Comparison of ENCODE assay signal across 1 cellular context in the genomic region with DNA sequence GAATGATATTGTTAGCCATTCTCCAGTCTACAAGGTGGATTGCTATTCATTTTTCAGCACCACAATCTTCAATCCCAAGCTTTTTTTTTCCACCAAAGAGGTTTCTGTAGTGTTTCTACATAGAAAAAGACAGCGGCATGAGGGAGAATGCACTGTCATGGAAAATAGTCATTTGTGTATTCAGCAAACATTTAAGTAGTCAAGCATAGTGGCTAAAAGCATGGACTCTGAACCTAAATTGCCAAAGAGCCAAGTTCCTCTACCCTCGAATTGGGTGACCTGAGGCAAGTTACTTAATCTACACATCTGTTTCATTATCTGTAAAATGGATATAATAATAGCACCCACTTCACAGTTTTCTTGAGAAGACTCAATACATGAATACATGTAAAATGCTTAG.
TF ChIP-seq lines count a peak whose summit lies in the region.

No MANE protein-coding gene starts in this region.

TF ChIP-seq in GM12878, 131 proteins besides CTCF, POLR2A, EP300 and RAD21:
- TF ChIP-seq, protein P1, sequence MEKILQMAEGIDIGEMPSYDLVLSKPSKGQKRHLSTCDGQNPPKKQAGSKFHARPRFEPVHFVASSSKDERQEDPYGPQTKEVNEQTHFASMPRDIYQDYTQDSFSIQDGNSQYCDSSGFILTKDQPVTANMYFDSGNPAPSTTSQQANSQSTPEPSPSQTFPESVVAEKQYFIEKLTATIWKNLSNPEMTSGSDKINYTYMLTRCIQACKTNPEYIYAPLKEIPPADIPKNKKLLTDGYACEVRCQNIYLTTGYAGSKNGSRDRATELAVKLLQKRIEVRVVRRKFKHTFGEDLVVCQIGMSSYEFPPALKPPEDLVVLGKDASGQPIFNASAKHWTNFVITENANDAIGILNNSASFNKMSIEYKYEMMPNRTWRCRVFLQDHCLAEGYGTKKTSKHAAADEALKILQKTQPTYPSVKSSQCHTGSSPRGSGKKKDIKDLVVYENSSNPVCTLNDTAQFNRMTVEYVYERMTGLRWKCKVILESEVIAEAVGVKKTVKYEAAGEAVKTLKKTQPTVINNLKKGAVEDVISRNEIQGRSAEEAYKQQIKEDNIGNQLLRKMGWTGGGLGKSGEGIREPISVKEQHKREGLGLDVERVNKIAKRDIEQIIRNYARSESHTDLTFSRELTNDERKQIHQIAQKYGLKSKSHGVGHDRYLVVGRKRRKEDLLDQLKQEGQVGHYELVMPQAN (conservative IDR thresholded peaks at IDR 0.05) = 0 out of 2 replicates have a peak, but pooled peaks have one; percentile 28
- TF ChIP-seq BACH1 (IDR thresholded peaks at IDR 0.05; ENCODE audit: borderline replicate concordance) = peak; percentile 44; the same call in 1 of the 2 replicates
- TF ChIP-seq SREBF1 (IDR thresholded peaks at IDR 0.05; ENCODE audit: low read length) = no peak
- peak in 1 of 2 experiments; percentile 9; a peak in 1 of 4 replicates for TF ChIP-seq IKZF2 (IDR thresholded peaks at IDR 0.05)
